In the genomic region with DNA sequence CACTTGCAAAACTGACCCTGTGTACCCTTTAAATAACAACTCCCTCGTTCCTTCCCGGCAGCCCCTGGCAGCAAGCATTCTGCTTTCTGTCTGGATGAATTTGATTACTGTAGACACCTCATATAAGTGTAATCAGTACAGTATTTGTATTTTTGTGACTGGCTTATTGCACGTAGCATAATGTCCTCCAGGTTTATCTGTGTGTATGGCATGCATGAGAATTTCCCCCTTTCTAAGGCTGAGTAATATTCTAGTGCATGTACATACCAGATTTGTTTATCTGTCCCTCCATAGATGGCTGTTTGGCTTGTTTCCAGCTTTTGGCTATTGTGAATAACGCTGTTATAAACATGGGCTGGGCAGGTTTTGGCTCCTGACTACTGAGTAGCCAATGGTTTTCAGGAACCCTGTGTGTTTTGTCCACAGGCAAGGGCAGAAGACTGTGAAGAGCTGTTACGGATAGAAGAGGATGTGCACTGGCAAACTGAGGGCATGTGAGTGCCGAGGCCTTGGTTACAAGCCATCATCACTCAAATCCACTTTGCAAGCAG, we compare ENCODE assay signal across 18 cellular contexts.
A peak's percentile ranks its signal among the peaks of the same experiment; 100 is the strongest.
DNase-seq lines count a peak whose midpoint lies in the region; ATAC-seq and TF ChIP-seq lines count a peak whose summit lies in the region.
"Had no signal": no experiment of that assay in that cellular context is flagged by ENCODE, and none has a peak within 500 bp of the region (broad histone marks: within the 10 kb centered on the region; RNA-seq: fewer than 3 reads in every experiment).

No MANE protein-coding gene starts in this region.

- H3K9ac ChIP-seq in mammary epithelial cell (ENCODE audit: insufficient read depth, low read length): no peak overlapping the region

- in situ Hi-C loops in mammary epithelial cell (cut with MboI; ENCODE audit: low sequenced_read_pairs in 2 of 2): no loop called here

- WGBS in mammary epithelial cell (ENCODE audit: low coverage, missing lambda C conversion rate): 89% methylated on average over 6 of the region's 6 CpGs

- intact Hi-C loops in mammary epithelial cell (cut with micrococcal nuclease): no loop called here

- CTCF ChIA-PET in mammary epithelial cell (lab: Charles Lee; ENCODE audit: low non-redundant PET): no interaction called here

- no peaks in the 10 kb centered on the region for H3K27me3 ChIP-seq in mammary epithelial cell (ENCODE audit: insufficient read depth, low read length)
- H3K27me3 ChIP-seq: adrenal gland, upper lobe of left lung had no signal

- DNase-seq in COLO668 (lab: John Stamatoyannopoulos, UW; ENCODE audit: unreplicated experiment): peak; percentile 33
- DNase-seq in NCI-H748 treated with DMSO at 0.1 percent for 48 hours (lab: John Stamatoyannopoulos, UW): peak; percentile 73
- DNase-seq in epithelial cell of esophagus (ENCODE audit: low read depth): peak; percentile 20
- DNase-seq in lung microvascular endothelial cell (ENCODE audit: low read depth in 2 of 2): peak; percentile 76 to 79
- no peak for DNase-seq in mammary epithelial cell
- DNase-seq: activated CD4-positive, alpha-beta T cell treated with anti-CD3 and anti-CD28 coated beads, Interleukin-2, amount 10 ng/mL, durations not matched to agents 7 days and 5 days; activated T-cell treated with anti-CD3 and anti-CD28 coated beads, Interleukin-2, amount 50 U/mL, for 72 hours; cortex of kidney; NCI-H187 treated with DMSO at 0.1 percent for 48 hours; NCI-H82; retina; T-helper 17 cell; upper lobe of left lung had no signal

- no peak for TF ChIP-seq CTCF in epithelial cell of esophagus (IDR thresholded peaks at IDR 0.05; ENCODE audit: insufficient read depth, low read depth, low read length, missing control alignments)
- TF ChIP-seq CTCF in mammary epithelial cell (conservative IDR thresholded peaks at IDR 0.05 in 1 of 2, IDR thresholded peaks at IDR 0.05 in 1 of 2; ENCODE audit: extremely low read depth in 1 of 2, insufficient read depth in 1 of 2, low read depth in 1 of 2, low read length in 2 of 2): no peak

- dilution Hi-C loops in mammary epithelial cell (cut with HindIII; ENCODE audit: low sequenced_read_pairs): no loop called here

- no peaks in the 10 kb centered on the region for H3K4me1 ChIP-seq in mammary epithelial cell (ENCODE audit: insufficient read depth, low read length)

- ATAC-seq in HG02938 (IDR thresholded peaks at IDR 0.05; ENCODE audit: unreplicated experiment) (no peak), HG03139 (IDR thresholded peaks at IDR 0.05; ENCODE audit: unreplicated experiment) (no peak), HG02970 (IDR thresholded peaks at IDR 0.05; ENCODE audit: low FRiP score, unreplicated experiment) (no peak)
- ATAC-seq: activated T-cell treated with anti-CD3 and anti-CD28 coated beads, Interleukin-2, amount 50 U/mL, for 72 hours; T-helper 17 cell had no signal

- H3K4me3 ChIP-seq in epithelial cell of esophagus (ENCODE audit: low read length) (no peak overlapping the region), mammary epithelial cell (replicated peaks in 1 of 3; ENCODE audit: insufficient read depth in 1 of 3, low read depth in 2 of 3, low read length in 3 of 3) (no peak overlapping the region)
- H3K4me3 ChIP-seq: adrenal gland, lung, upper lobe of left lung had no signal

- H3K36me3 ChIP-seq in mammary epithelial cell (ENCODE audit: insufficient read depth, low read length): peaks cover 12% of the 10 kb centered on the region

- no peaks in the 10 kb centered on the region for H3K9me3 ChIP-seq in mammary epithelial cell (replicated peaks; ENCODE audit: insufficient read depth, low read length)
- H3K9me3 ChIP-seq: adrenal gland, upper lobe of left lung had no signal

- no peak overlapping the region for H2AFZ ChIP-seq in mammary epithelial cell (ENCODE audit: low read depth, low read length)

- H3K79me2 ChIP-seq in mammary epithelial cell (ENCODE audit: insufficient read depth, low read length): no peaks in the 10 kb centered on the region

- no peak overlapping the region for H3K4me2 ChIP-seq in mammary epithelial cell (ENCODE audit: insufficient read depth, low read depth, low read length)

- H4K20me1 ChIP-seq in mammary epithelial cell (ENCODE audit: insufficient read depth, low read length): no peaks in the 10 kb centered on the region

- no peak overlapping the region for H3K27ac ChIP-seq in mammary epithelial cell (ENCODE audit: insufficient read depth, low read depth, low read length)
- H3K27ac ChIP-seq: adrenal gland had no signal

- no TSS peak for BruUV-seq in mammary epithelial cell (replicated peaks; lab: Mats Ljungman, UMichigan)
